ENCODE assay signal across 1 cellular context in the genomic region with DNA sequence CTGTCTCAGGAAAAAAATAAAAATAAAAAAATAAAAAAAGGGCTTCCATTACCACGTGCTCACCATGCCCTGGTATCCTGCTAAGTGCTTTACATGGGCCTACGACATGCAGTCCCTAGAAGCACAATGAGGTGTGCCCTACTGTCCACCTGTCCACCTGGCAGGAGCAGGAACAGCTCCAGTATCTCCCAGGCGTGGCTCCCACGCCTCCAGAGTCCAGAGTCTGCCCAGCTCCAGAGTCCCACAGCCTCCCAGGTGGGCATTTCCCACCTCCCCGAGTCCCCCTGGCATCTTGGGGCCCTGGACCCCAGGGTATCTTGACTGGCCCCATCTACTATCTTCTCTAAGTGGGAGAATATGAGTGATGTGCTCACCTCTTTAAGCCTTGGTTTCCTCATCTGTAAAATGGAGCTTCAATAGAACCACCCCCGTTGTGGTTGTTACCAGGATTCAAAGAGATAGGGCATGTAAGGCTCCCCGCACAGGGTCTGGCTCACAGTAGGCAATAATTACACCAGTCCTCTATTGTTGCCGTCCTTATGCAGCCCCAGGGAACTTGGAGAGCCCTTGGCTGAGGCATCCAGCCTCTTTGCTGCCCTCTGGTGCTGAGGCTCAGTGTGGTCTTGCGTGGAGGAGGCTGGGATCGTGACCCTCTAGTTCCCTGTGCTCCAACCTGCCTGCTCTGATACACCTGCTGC.
TF ChIP-seq lines count a peak whose summit lies in the region.

No MANE protein-coding gene starts in this region.

TF ChIP-seq in HepG2, 621 proteins besides CTCF, POLR2A, EP300 and RAD21 (continued from another document):
- TF ChIP-seq, protein P1, sequence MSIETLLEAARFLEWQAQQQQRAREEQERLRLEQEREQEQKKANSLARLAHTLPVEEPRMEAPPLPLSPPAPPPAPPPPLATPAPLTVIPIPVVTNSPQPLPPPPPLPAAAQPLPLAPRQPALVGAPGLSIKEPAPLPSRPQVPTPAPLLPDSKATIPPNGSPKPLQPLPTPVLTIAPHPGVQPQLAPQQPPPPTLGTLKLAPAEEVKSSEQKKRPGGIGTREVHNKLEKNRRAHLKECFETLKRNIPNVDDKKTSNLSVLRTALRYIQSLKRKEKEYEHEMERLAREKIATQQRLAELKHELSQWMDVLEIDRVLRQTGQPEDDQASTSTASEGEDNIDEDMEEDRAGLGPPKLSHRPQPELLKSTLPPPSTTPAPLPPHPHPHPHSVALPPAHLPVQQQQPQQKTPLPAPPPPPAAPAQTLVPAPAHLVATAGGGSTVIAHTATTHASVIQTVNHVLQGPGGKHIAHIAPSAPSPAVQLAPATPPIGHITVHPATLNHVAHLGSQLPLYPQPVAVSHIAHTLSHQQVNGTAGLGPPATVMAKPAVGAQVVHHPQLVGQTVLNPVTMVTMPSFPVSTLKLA (IDR thresholded peaks at IDR 0.05): 0 out of 2 replicates have a peak, but pooled peaks have one; percentile 22
- no peak for TF ChIP-seq ZBTB42 (CRISPR knock-in tag; IDR thresholded peaks at IDR 0.05)
